Comparison of ENCODE assay signal across 8 cellular contexts in the genomic region with DNA sequence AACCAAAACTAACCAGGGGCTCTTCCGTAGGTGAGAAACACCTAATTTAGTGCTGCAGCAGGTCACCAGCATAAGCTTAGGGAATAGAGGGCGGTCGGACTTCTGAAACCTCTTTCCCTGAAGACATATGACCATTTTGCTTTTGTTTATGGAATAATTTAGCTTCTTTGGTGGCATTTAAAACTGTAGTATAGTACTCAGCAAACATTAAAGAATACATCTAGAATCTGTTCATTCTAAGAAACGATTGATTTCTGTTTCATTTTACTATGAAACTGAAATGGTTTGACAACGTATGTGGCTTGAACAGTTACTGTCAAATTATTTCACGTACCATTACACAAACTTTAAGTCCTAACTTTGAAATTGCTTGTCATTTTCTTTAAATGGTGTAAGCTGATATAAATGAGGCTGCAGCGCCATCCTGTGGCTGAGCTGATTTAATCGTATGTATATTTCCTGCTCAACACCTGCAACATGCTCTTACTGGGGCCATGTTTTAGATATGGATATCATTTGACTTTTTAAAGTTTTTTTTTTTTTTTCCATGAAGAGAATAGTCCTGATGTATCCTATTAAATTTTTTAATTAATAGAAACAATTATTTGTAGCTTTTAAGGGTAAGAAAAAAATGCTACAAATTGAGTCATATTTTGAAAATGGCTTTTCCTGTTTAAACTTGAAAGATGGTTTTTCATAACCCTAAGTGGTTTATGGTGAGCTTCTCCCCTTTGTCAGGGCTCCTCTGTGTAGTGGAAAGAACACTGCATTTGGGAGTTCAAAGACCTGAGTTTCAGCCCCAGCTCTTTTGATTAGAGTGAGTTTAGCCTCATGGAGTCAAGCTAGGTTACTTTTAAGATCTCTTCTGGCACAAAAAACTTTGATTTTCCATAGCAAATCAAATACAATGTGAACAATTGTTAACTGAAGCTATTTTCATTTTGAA. TPM values are rescaled to one million over a fixed set of nuclear protein-coding genes. Genes with fewer than 3 reads are reported as not detected.
A peak's percentile ranks its signal among the peaks of the same experiment; 100 is the strongest.
DNase-seq lines count a peak whose midpoint lies in the region; ATAC-seq and TF ChIP-seq lines count a peak whose summit lies in the region.

No MANE protein-coding gene starts in this region.

- TF ChIP-seq POLR2A in esophagus muscularis mucosa (IDR thresholded peaks at IDR 0.05; ENCODE audit: low read depth) = no peak

- H3K27ac ChIP-seq in OCI-LY3 (ENCODE audit: low read length) (peak overlapping the region; percentile 14; the same call in 1 of the 2 replicates), esophagus muscularis mucosa (replicated peaks in 1 of 4) (peak overlapping the region in 1 of 4 donors; percentile 30)

- DNase-seq in Calu3 (peak; percentile 75), HPDE6-E6E7 (ENCODE audit: extremely low spot score) (peak; percentile 42), activated T-cell treated with anti-CD3 and anti-CD28 coated beads for 48 hours (ENCODE audit: low read depth) (peak; percentile 69), esophagus muscularis mucosa (ENCODE audit: extremely low spot score) (no peak), nephron progenitor cell (peak; percentile 80)

- no peaks in the 10 kb centered on the region for H3K9me3 ChIP-seq in OCI-LY3 (ENCODE audit: insufficient read depth, low read length)
- no peaks in the 10 kb centered on the region for H3K9me3 ChIP-seq in esophagus muscularis mucosa

- H3K27me3 Mint-ChIP-seq in Calu3 (ENCODE audit: unreplicated experiment) (no peaks in the 10 kb centered on the region), nephron progenitor cell (ENCODE audit: low read depth, poor library complexity) (peaks cover 4% of the 10 kb centered on the region)
- H3K27me3 Mint-ChIP-seq in stimulated activated naive CD8-positive, alpha-beta T cell treated with anti-CD3 and anti-CD28 coated beads, Interleukin-15, Interleukin-2, amounts not matched to agents 100 ng/mL and 50 ng/mL, for 24 hours = no peaks in the 10 kb centered on the region

- TF ChIP-seq CTCF in Calu3 (IDR thresholded peaks at IDR 0.05; ENCODE audit: unreplicated experiment) (peak; percentile 41), OCI-LY3 (IDR thresholded peaks at IDR 0.05; ENCODE audit: low read depth, low read length) (peak; percentile 82), esophagus muscularis mucosa (IDR thresholded peaks at IDR 0.05) (peak; percentile 62 to 79 (median 65)), nephron progenitor cell (IDR thresholded peaks at IDR 0.05) (peak; percentile 72)

- H3K36me3 ChIP-seq in OCI-LY3 (replicated peaks; ENCODE audit: low read depth, low read length) (no peaks in the 10 kb centered on the region), esophagus muscularis mucosa (no peaks in the 10 kb centered on the region)

- H3K27ac Mint-ChIP-seq in Calu3 (ENCODE audit: unreplicated experiment) = no peak overlapping the region
- no peak overlapping the region for H3K27ac Mint-ChIP-seq in nephron progenitor cell
- H3K27ac Mint-ChIP-seq in stimulated activated naive CD8-positive, alpha-beta T cell treated with anti-CD3 and anti-CD28 coated beads, Interleukin-15, Interleukin-2, amounts not matched to agents 100 ng/mL and 50 ng/mL, for 24 hours = peak overlapping the region; percentile 77

- no peaks in the 10 kb centered on the region for H3K36me3 Mint-ChIP-seq in Calu3 (ENCODE audit: insufficient read depth, unreplicated experiment)
- H3K36me3 Mint-ChIP-seq in nephron progenitor cell (ENCODE audit: low read depth) = no peaks in the 10 kb centered on the region
- H3K36me3 Mint-ChIP-seq in stimulated activated naive CD8-positive, alpha-beta T cell treated with anti-CD3 and anti-CD28 coated beads, Interleukin-15, Interleukin-2, amounts not matched to agents 100 ng/mL and 50 ng/mL, for 24 hours (ENCODE audit: low read depth) = no peaks in the 10 kb centered on the region

- H3K4me1 Mint-ChIP-seq in Calu3 (ENCODE audit: low read depth, unreplicated experiment) = no peaks in the 10 kb centered on the region
- H3K4me1 Mint-ChIP-seq in nephron progenitor cell = peaks cover 8% of the 10 kb centered on the region
- H3K4me1 Mint-ChIP-seq in stimulated activated naive CD8-positive, alpha-beta T cell treated with anti-CD3 and anti-CD28 coated beads, Interleukin-15, Interleukin-2, amounts not matched to agents 100 ng/mL and 50 ng/mL, for 24 hours (ENCODE audit: low read depth) = peaks cover 19% of the 10 kb centered on the region

- peak overlapping the region; percentile 83 for H3K4me2 ChIP-seq in OCI-LY3 (ENCODE audit: low read length)

- WGBS in esophagus muscularis mucosa = 29% methylated on average over 8 of the region's 8 CpGs

- peak; percentile 68 for ATAC-seq in GM19467 (IDR thresholded peaks at IDR 0.05; ENCODE audit: unreplicated experiment)

- CTCF ChIA-PET in Calu3 (lab: Charles Lee) = interaction anchor here (0.5 to 1.6 kb wide), 14 partner anchors 8 to 942 kb away, joined by 3 to 10 read pairs (median 3); a partner anchor contains a TSS

- H3K4me1 ChIP-seq in OCI-LY3 (ENCODE audit: low read length) (peaks cover 27% of the 10 kb centered on the region), esophagus muscularis mucosa (peaks cover 3 to 27% (median 23%) of the 10 kb centered on the region in 4 donors)

- H3K4me3 Mint-ChIP-seq in Calu3 (ENCODE audit: low read depth, unreplicated experiment) = no peak overlapping the region
- H3K4me3 Mint-ChIP-seq in nephron progenitor cell = no peak overlapping the region
- H3K4me3 Mint-ChIP-seq in stimulated activated naive CD8-positive, alpha-beta T cell treated with anti-CD3 and anti-CD28 coated beads, Interleukin-15, Interleukin-2, amounts not matched to agents 100 ng/mL and 50 ng/mL, for 24 hours = no peak overlapping the region

- TF ChIP-seq EP300 in esophagus muscularis mucosa (IDR thresholded peaks at IDR 0.05) = no peak

- H3K79me2 ChIP-seq in OCI-LY3 (ENCODE audit: low read length) = no peaks in the 10 kb centered on the region

- H3K27me3 ChIP-seq in OCI-LY3 (ENCODE audit: low read depth, low read length) (no peaks in the 10 kb centered on the region), esophagus muscularis mucosa (no peaks in the 10 kb centered on the region)

- intact Hi-C loops in Calu3 (cut with micrococcal nuclease; ENCODE audit: unreplicated experiment) (loop anchor here (1.0 to 10.0 kb wide), 4 partner anchors 242 to 501 kb away; no protein-coding TSS in a partner anchor), esophagus muscularis mucosa (cut with DNase I) (loop anchor here (2.0 to 5.0 kb wide), 3 partner anchors 28 to 454 kb away; a partner anchor contains a TSS)

- BruUV-seq in Calu3 (replicated peaks; lab: Mats Ljungman, UMichigan) = no TSS peak

- H2AFZ ChIP-seq in OCI-LY3 (ENCODE audit: low read depth, low read length) = peak overlapping the region; percentile 86

- H4K20me1 ChIP-seq in OCI-LY3 (ENCODE audit: insufficient read depth, low read length) = no peaks in the 10 kb centered on the region

- H3K9me3 Mint-ChIP-seq in Calu3 (ENCODE audit: low read depth, unreplicated experiment) (no peaks in the 10 kb centered on the region), nephron progenitor cell (no peaks in the 10 kb centered on the region)
- H3K9me3 Mint-ChIP-seq in stimulated activated naive CD8-positive, alpha-beta T cell treated with anti-CD3 and anti-CD28 coated beads, Interleukin-15, Interleukin-2, amounts not matched to agents 100 ng/mL and 50 ng/mL, for 24 hours = no peaks in the 10 kb centered on the region

- H3K9ac ChIP-seq in OCI-LY3 (ENCODE audit: low read length) = peak overlapping the region; percentile 41; the same call in 1 of the 2 replicates

- H3K4me3 ChIP-seq in OCI-LY3 (ENCODE audit: low read length) (peak overlapping the region; percentile 69), esophagus muscularis mucosa (no peak overlapping the region)

RNA-seq across cellular contexts. Expression of a gene that starts 27.4 kb away (rescaled TPM):
- total RNA-seq in Calu3 (2022) (0.35 and 1.2 TPM in 2 replicates), esophagus muscularis mucosa (1 to 10 TPM; 3.0 to 5.8 (median 4.3) TPM)
